8 cellular contexts compared by ENCODE assay signal in genomic region chr4:45527160-45527559, GRCh38.
"Had no signal": no experiment of that assay in that cellular context is flagged by ENCODE, and none has a peak within 500 bp of the region (broad histone marks: within the 10 kb centered on the region; RNA-seq: fewer than 3 reads in every experiment).

No MANE protein-coding gene starts in this region.

- H2AFZ ChIP-seq: GM23248 had no signal

- H3K9ac ChIP-seq: GM23248, KMS-11 had no signal

- H3K4me2 ChIP-seq: KMS-11 had no signal

- H3K27ac ChIP-seq: GM23248, KMS-11 had no signal

- FAIRE-seq: H54, HTR-8/SVneo had no signal

- DNase-seq: GM23248, GOT3, H9, HCEC 1CT, KBM-7 had no signal

- H3K4me3 ChIP-seq: GM23248 had no signal
